In the genomic region with DNA sequence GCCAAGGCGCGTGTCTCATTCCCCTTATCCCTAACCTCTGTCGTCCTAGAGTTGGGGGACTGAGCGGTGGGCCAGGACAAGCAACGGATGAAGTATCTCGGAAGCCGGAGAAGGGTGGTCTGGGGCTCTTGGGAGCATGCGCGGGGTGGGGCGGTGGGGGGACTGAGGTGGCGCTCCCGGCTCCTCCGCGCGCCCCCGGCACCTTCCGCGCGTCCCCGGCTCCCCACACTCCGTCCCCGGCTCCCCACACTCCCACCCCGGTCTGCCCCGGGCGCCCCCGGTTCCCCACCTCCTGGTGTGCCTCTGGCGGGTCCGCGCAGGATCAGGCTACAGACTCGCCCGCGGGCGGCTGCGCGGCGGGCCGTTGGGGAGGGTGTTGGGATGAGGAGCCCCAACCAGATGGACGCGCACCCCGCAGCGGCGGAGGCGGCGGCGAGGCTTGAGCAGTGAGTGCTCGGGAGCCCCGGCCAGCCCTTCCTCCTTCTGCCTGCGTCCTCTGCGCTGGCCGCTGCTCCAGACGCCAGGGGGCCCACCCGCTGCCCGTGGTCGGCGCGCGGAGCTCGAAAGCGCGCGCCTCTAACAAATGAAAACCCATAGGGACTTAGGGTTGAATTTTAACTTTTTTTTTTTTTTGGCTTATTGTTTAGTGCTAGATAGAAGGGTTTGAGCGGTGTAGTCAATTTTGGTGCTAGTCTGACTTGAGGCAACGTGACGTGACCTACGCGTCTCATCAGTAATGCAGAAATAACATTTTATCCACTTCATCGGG, we compare ENCODE assay signal across 1 cellular context.
TF ChIP-seq lines count a peak whose summit lies in the region.

No MANE protein-coding gene starts in this region.

TF ChIP-seq in HepG2, 621 proteins besides CTCF, POLR2A, EP300 and RAD21 (continued from another document and continues in another):
- TF ChIP-seq, protein P1, sequence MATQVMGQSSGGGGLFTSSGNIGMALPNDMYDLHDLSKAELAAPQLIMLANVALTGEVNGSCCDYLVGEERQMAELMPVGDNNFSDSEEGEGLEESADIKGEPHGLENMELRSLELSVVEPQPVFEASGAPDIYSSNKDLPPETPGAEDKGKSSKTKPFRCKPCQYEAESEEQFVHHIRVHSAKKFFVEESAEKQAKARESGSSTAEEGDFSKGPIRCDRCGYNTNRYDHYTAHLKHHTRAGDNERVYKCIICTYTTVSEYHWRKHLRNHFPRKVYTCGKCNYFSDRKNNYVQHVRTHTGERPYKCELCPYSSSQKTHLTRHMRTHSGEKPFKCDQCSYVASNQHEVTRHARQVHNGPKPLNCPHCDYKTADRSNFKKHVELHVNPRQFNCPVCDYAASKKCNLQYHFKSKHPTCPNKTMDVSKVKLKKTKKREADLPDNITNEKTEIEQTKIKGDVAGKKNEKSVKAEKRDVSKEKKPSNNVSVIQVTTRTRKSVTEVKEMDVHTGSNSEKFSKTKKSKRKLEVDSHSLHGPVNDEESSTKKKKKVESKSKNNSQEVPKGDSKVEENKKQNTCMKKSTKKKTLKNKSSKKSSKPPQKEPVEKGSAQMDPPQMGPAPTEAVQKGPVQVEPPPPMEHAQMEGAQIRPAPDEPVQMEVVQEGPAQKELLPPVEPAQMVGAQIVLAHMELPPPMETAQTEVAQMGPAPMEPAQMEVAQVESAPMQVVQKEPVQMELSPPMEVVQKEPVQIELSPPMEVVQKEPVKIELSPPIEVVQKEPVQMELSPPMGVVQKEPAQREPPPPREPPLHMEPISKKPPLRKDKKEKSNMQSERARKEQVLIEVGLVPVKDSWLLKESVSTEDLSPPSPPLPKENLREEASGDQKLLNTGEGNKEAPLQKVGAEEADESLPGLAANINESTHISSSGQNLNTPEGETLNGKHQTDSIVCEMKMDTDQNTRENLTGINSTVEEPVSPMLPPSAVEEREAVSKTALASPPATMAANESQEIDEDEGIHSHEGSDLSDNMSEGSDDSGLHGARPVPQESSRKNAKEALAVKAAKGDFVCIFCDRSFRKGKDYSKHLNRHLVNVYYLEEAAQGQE (IDR thresholded peaks at IDR 0.05; ENCODE audit: borderline replicate concordance in 1 of 2, low read depth in 1 of 2, low read length in 2 of 2): no peak
- no peak for TF ChIP-seq RBM22 (optimal IDR thresholded peaks at IDR 0.05; ENCODE audit: low read length)
- TF ChIP-seq ZNF782 (CRISPR knock-in tag; IDR thresholded peaks at IDR 0.05; ENCODE audit: borderline replicate concordance): 0 out of 2 replicates have a peak, but pooled peaks have one; percentile 45
- TF ChIP-seq ZSCAN31 (CRISPR knock-in tag; IDR thresholded peaks at IDR 0.05; ENCODE audit: low read depth): peak; percentile 89
- peak; percentile 68 for TF ChIP-seq FOXO1 (CRISPR knock-in tag; IDR thresholded peaks at IDR 0.05)
- TF ChIP-seq MATR3 (CRISPR knock-in tag; IDR thresholded peaks at IDR 0.05): peak; percentile 61; the same call in 1 of the 2 replicates
- peak; percentile 69 for TF ChIP-seq AGO1 (IDR thresholded peaks at IDR 0.05; ENCODE audit: low read depth, low read length, poor library complexity, severe bottlenecking)
- no peak for TF ChIP-seq NR2F1 (CRISPR knock-in tag; IDR thresholded peaks at IDR 0.05)
- TF ChIP-seq PITX1 (CRISPR knock-in tag; IDR thresholded peaks at IDR 0.05): no peak
- TF ChIP-seq PHF20 (CRISPR knock-in tag; IDR thresholded peaks at IDR 0.05): no peak
- no peak for TF ChIP-seq ZFAT (CRISPR knock-in tag; conservative IDR thresholded peaks at IDR 0.05)
- TF ChIP-seq ZNF484 (CRISPR knock-in tag; IDR thresholded peaks at IDR 0.05; ENCODE audit: borderline replicate concordance, low read depth): no peak
- peak; percentile 37; the same call in 1 of the 2 replicates for TF ChIP-seq PHF21A (CRISPR knock-in tag; IDR thresholded peaks at IDR 0.05)
- no peak for TF ChIP-seq ZNF790 (CRISPR knock-in tag; IDR thresholded peaks at IDR 0.05; ENCODE audit: borderline replicate concordance)
- 0 out of 2 replicates have a peak, but pooled peaks have one; percentile 56 for TF ChIP-seq ZMAT3 (CRISPR knock-in tag; conservative IDR thresholded peaks at IDR 0.05)
- no peak for TF ChIP-seq EEA1 (CRISPR knock-in tag; IDR thresholded peaks at IDR 0.05; ENCODE audit: borderline replicate concordance)
- TF ChIP-seq ZNF619 (CRISPR knock-in tag; IDR thresholded peaks at IDR 0.05): 0 out of 2 replicates have a peak, but pooled peaks have one; percentile 71
- TF ChIP-seq, protein P2, sequence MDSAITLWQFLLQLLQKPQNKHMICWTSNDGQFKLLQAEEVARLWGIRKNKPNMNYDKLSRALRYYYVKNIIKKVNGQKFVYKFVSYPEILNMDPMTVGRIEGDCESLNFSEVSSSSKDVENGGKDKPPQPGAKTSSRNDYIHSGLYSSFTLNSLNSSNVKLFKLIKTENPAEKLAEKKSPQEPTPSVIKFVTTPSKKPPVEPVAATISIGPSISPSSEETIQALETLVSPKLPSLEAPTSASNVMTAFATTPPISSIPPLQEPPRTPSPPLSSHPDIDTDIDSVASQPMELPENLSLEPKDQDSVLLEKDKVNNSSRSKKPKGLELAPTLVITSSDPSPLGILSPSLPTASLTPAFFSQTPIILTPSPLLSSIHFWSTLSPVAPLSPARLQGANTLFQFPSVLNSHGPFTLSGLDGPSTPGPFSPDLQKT (CRISPR knock-in tag; IDR thresholded peaks at IDR 0.05; ENCODE audit: borderline replicate concordance): no peak
- TF ChIP-seq, protein P3, sequence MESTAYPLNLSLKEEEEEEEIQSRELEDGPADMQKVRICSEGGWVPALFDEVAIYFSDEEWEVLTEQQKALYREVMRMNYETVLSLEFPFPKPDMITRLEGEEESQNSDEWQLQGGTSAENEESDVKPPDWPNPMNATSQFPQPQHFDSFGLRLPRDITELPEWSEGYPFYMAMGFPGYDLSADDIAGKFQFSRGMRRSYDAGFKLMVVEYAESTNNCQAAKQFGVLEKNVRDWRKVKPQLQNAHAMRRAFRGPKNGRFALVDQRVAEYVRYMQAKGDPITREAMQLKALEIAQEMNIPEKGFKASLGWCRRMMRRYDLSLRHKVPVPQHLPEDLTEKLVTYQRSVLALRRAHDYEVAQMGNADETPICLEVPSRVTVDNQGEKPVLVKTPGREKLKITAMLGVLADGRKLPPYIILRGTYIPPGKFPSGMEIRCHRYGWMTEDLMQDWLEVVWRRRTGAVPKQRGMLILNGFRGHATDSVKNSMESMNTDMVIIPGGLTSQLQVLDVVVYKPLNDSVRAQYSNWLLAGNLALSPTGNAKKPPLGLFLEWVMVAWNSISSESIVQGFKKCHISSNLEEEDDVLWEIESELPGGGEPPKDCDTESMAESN (CRISPR knock-in tag; conservative IDR thresholded peaks at IDR 0.05): no peak
- TF ChIP-seq GATA4 (IDR thresholded peaks at IDR 0.05; ENCODE audit: borderline replicate concordance, low read depth): no peak
- no peak for TF ChIP-seq ZNF296 (CRISPR knock-in tag; conservative IDR thresholded peaks at IDR 0.05)
- peak; percentile 91 for TF ChIP-seq RBM39 (IDR thresholded peaks at IDR 0.05; ENCODE audit: low read depth, low read length, poor library complexity, severe bottlenecking)
- 0 out of 2 replicates have a peak, but pooled peaks have one; percentile 20 for TF ChIP-seq HNRNPL (IDR thresholded peaks at IDR 0.05; ENCODE audit: low read depth, low read length)
- TF ChIP-seq MTF2 (CRISPR knock-in tag; IDR thresholded peaks at IDR 0.05; ENCODE audit: borderline replicate concordance): peak; percentile 31; the same call in 1 of the 2 replicates
- TF ChIP-seq, protein P4, sequence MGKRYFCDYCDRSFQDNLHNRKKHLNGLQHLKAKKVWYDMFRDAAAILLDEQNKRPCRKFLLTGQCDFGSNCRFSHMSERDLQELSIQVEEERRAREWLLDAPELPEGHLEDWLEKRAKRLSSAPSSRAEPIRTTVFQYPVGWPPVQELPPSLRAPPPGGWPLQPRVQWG (CRISPR knock-in tag; IDR thresholded peaks at IDR 0.05; ENCODE audit: borderline replicate concordance, low read depth): no peak
- peak; percentile 58; the same call in 1 of the 2 replicates for TF ChIP-seq MIER3 (CRISPR knock-in tag; IDR thresholded peaks at IDR 0.05; ENCODE audit: borderline replicate concordance)
- no peak for TF ChIP-seq ZSCAN22 (CRISPR knock-in tag; IDR thresholded peaks at IDR 0.05)
- TF ChIP-seq SP5 (CRISPR knock-in tag; IDR thresholded peaks at IDR 0.05; ENCODE audit: borderline replicate concordance, low read depth): 0 out of 2 replicates have a peak, but pooled peaks have one; percentile 29
- peak; percentile 40; the same call in 1 of the 2 replicates for TF ChIP-seq ZNF501 (CRISPR knock-in tag; IDR thresholded peaks at IDR 0.05)
- TF ChIP-seq KDM3A (CRISPR knock-in tag; IDR thresholded peaks at IDR 0.05; ENCODE audit: low read depth): peak; percentile 85; the same call in 1 of the 2 replicates
- no peak for TF ChIP-seq MED8 (CRISPR knock-in tag; IDR thresholded peaks at IDR 0.05; ENCODE audit: insufficient replicate concordance)
- TF ChIP-seq CBX1 (IDR thresholded peaks at IDR 0.05; ENCODE audit: low read depth): no peak
- TF ChIP-seq, protein P5, sequence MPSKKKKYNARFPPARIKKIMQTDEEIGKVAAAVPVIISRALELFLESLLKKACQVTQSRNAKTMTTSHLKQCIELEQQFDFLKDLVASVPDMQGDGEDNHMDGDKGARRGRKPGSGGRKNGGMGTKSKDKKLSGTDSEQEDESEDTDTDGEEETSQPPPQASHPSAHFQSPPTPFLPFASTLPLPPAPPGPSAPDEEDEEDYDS (CRISPR knock-in tag; IDR thresholded peaks at IDR 0.05): no peak
- TF ChIP-seq EHMT2 (IDR thresholded peaks at IDR 0.05; ENCODE audit: borderline replicate concordance, low read depth, low read length): no peak
- no peak for TF ChIP-seq TGIF2 (CRISPR knock-in tag; IDR thresholded peaks at IDR 0.05)
- no peak for TF ChIP-seq JUND (CRISPR knock-in tag; IDR thresholded peaks at IDR 0.05)
- TF ChIP-seq ELF4 (CRISPR knock-in tag; IDR thresholded peaks at IDR 0.05; ENCODE audit: borderline replicate concordance): peak; percentile 51; the same call in 1 of the 2 replicates
- TF ChIP-seq, protein P6, sequence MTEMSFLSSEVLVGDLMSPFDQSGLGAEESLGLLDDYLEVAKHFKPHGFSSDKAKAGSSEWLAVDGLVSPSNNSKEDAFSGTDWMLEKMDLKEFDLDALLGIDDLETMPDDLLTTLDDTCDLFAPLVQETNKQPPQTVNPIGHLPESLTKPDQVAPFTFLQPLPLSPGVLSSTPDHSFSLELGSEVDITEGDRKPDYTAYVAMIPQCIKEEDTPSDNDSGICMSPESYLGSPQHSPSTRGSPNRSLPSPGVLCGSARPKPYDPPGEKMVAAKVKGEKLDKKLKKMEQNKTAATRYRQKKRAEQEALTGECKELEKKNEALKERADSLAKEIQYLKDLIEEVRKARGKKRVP (CRISPR knock-in tag; IDR thresholded peaks at IDR 0.05): no peak
- TF ChIP-seq BRCA1 (CRISPR knock-in tag; IDR thresholded peaks at IDR 0.05): no peak
- TF ChIP-seq MED1 (CRISPR knock-in tag; IDR thresholded peaks at IDR 0.05): peak; percentile 29; the same call in 1 of the 2 replicates
- TF ChIP-seq, protein P7, sequence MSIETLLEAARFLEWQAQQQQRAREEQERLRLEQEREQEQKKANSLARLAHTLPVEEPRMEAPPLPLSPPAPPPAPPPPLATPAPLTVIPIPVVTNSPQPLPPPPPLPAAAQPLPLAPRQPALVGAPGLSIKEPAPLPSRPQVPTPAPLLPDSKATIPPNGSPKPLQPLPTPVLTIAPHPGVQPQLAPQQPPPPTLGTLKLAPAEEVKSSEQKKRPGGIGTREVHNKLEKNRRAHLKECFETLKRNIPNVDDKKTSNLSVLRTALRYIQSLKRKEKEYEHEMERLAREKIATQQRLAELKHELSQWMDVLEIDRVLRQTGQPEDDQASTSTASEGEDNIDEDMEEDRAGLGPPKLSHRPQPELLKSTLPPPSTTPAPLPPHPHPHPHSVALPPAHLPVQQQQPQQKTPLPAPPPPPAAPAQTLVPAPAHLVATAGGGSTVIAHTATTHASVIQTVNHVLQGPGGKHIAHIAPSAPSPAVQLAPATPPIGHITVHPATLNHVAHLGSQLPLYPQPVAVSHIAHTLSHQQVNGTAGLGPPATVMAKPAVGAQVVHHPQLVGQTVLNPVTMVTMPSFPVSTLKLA (IDR thresholded peaks at IDR 0.05): no peak
- peak; percentile 42; the same call in 1 of the 2 replicates for TF ChIP-seq REPIN1 (CRISPR knock-in tag; IDR thresholded peaks at IDR 0.05; ENCODE audit: borderline replicate concordance, low read depth)
- TF ChIP-seq, protein P8, sequence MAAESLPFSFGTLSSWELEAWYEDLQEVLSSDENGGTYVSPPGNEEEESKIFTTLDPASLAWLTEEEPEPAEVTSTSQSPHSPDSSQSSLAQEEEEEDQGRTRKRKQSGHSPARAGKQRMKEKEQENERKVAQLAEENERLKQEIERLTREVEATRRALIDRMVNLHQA (CRISPR knock-in tag; IDR thresholded peaks at IDR 0.05): no peak
- peak; percentile 40; the same call in 1 of the 2 replicates for TF ChIP-seq ZNF749 (CRISPR knock-in tag; IDR thresholded peaks at IDR 0.05; ENCODE audit: borderline replicate concordance)
- no peak for TF ChIP-seq ZNF570 (CRISPR knock-in tag; IDR thresholded peaks at IDR 0.05; ENCODE audit: borderline replicate concordance)
- TF ChIP-seq ZNF816 (CRISPR knock-in tag; IDR thresholded peaks at IDR 0.05; ENCODE audit: borderline replicate concordance): no peak
- TF ChIP-seq, protein P9, sequence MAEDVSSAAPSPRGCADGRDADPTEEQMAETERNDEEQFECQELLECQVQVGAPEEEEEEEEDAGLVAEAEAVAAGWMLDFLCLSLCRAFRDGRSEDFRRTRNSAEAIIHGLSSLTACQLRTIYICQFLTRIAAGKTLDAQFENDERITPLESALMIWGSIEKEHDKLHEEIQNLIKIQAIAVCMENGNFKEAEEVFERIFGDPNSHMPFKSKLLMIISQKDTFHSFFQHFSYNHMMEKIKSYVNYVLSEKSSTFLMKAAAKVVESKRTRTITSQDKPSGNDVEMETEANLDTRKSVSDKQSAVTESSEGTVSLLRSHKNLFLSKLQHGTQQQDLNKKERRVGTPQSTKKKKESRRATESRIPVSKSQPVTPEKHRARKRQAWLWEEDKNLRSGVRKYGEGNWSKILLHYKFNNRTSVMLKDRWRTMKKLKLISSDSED (CRISPR knock-in tag; IDR thresholded peaks at IDR 0.05): no peak
- TF ChIP-seq, protein P10, sequence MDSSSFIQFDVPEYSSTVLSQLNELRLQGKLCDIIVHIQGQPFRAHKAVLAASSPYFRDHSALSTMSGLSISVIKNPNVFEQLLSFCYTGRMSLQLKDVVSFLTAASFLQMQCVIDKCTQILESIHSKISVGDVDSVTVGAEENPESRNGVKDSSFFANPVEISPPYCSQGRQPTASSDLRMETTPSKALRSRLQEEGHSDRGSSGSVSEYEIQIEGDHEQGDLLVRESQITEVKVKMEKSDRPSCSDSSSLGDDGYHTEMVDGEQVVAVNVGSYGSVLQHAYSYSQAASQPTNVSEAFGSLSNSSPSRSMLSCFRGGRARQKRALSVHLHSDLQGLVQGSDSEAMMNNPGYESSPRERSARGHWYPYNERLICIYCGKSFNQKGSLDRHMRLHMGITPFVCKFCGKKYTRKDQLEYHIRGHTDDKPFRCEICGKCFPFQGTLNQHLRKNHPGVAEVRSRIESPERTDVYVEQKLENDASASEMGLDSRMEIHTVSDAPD (CRISPR knock-in tag; IDR thresholded peaks at IDR 0.05): no peak
- TF ChIP-seq ETV6 (CRISPR knock-in tag; conservative IDR thresholded peaks at IDR 0.05): 0 out of 2 replicates have a peak, but pooled peaks have one; percentile 63
- no peak for TF ChIP-seq PLRG1 (conservative IDR thresholded peaks at IDR 0.05)
- TF ChIP-seq ELF1 (CRISPR knock-in tag; IDR thresholded peaks at IDR 0.05): no peak
- TF ChIP-seq ZNF441 (CRISPR knock-in tag; IDR thresholded peaks at IDR 0.05; ENCODE audit: borderline replicate concordance): 0 out of 2 replicates have a peak, but pooled peaks have one; percentile 31
